ENCODE assay signal across 13 cellular contexts in genomic region chr7:137579913-137580640, GRCh38.
DNase-seq lines count a peak whose midpoint lies in the region; ATAC-seq and TF ChIP-seq lines count a peak whose summit lies in the region.
"Had no signal": no experiment of that assay in that cellular context is flagged by ENCODE, and none has a peak within 500 bp of the region (broad histone marks: within the 10 kb centered on the region; RNA-seq: fewer than 3 reads in every experiment).

No MANE protein-coding gene starts in this region.

- TF ChIP-seq CTCF in ascending aorta (IDR thresholded peaks at IDR 0.05): no peak

- peak overlapping the region; percentile 80 to 86 for H3K27ac ChIP-seq in ascending aorta
- no peak overlapping the region for H3K27ac ChIP-seq in CD4-positive, alpha-beta memory T cell (ENCODE audit: low read depth, low read length)

- DNase-seq in HPDE6-E6E7 (ENCODE audit: extremely low spot score): peak; percentile 28
- DNase-seq in ascending aorta (ENCODE audit: low spot score in 2 of 2): no peak
- peak; percentile 84 for DNase-seq in foreskin melanocyte
- no peak for DNase-seq in CD4-positive, alpha-beta memory T cell
- DNase-seq in T-helper 2 cell: no peak
- DNase-seq in OCI-M1 (lab: John Stamatoyannopoulos, UW): no peak
- DNase-seq: activated naive CD8-positive, alpha-beta T cell treated with anti-CD3 and anti-CD28 coated beads, Interleukin-2, amount 10 ng/mL, durations not matched to agents 7 days and 5 days; effector memory CD4-positive, alpha-beta T cell; naive B cell; NCI-H1092 treated with DMSO at 0.1 percent for 48 hours; NCI-H748 treated with DMSO at 0.1 percent for 48 hours; stimulated activated CD8-positive, alpha-beta memory T cell treated with anti-CD3 and anti-CD28 coated beads, Interleukin-4, amount 100 ng/mL, for 48 hours had no signal

- intact Hi-C loops in ascending aorta (cut with DNase I): no loop called here
- intact Hi-C loops in CD4-positive, alpha-beta memory T cell (cut with micrococcal nuclease): no loop called here

- H3K4me1 ChIP-seq in ascending aorta: peaks cover 0 to 11% of the 10 kb centered on the region in 2 donors
- H3K4me1 ChIP-seq in CD4-positive, alpha-beta memory T cell (ENCODE audit: insufficient read depth, low read length): no peaks in the 10 kb centered on the region

- no peaks in the 10 kb centered on the region for H3K36me3 ChIP-seq in ascending aorta
- no peaks in the 10 kb centered on the region for H3K36me3 ChIP-seq in CD4-positive, alpha-beta memory T cell (ENCODE audit: insufficient read depth, low read length)

- no peaks in the 10 kb centered on the region for H3K9me3 ChIP-seq in ascending aorta
- H3K9me3 ChIP-seq in CD4-positive, alpha-beta memory T cell (ENCODE audit: control insufficient read depth in 1 of 2, low read length in 2 of 2): no peaks in the 10 kb centered on the region

- no peak for ATAC-seq in HG02938 (IDR thresholded peaks at IDR 0.05; ENCODE audit: unreplicated experiment)

- H3K4me3 Mint-ChIP-seq in CD4-positive, alpha-beta memory T cell: no peak overlapping the region
- H3K4me3 Mint-ChIP-seq: activated naive CD8-positive, alpha-beta T cell treated with anti-CD3 and anti-CD28 coated beads, Interleukin-2, amount 10 ng/mL, durations not matched to agents 7 days and 5 days; naive B cell had no signal

- peaks cover 0 to 4% (median 0%) of the 10 kb centered on the region in 4 donors for H3K4me1 Mint-ChIP-seq in CD4-positive, alpha-beta memory T cell
- H3K4me1 Mint-ChIP-seq: activated naive CD8-positive, alpha-beta T cell treated with anti-CD3 and anti-CD28 coated beads, Interleukin-2, amount 10 ng/mL, durations not matched to agents 7 days and 5 days; naive B cell had no signal

- no peaks in the 10 kb centered on the region for H3K27me3 ChIP-seq in ascending aorta
- no peaks in the 10 kb centered on the region for H3K27me3 ChIP-seq in CD4-positive, alpha-beta memory T cell (ENCODE audit: insufficient read depth, low read length)

- CTCF ChIA-PET in CD4-positive, alpha-beta memory T cell (lab: Charles Lee; ENCODE audit: partially characterized antibody): no interaction called here

- no peak overlapping the region for H3K4me3 ChIP-seq in ascending aorta
- no peak overlapping the region for H3K4me3 ChIP-seq in CD4-positive, alpha-beta memory T cell (ENCODE audit: low read length in 2 of 2)

- H3K9me3 Mint-ChIP-seq in CD4-positive, alpha-beta memory T cell: no peaks in the 10 kb centered on the region
- H3K9me3 Mint-ChIP-seq: activated naive CD8-positive, alpha-beta T cell treated with anti-CD3 and anti-CD28 coated beads, Interleukin-2, amount 10 ng/mL, durations not matched to agents 7 days and 5 days; naive B cell had no signal

- POLR2A ChIA-PET in CD4-positive, alpha-beta memory T cell (lab: Charles Lee; ENCODE audit: partially characterized antibody): no interaction called here

- peaks cover 0 to 5% of the 10 kb centered on the region in 2 donors for H3K27me3 Mint-ChIP-seq in CD4-positive, alpha-beta memory T cell
- H3K27me3 Mint-ChIP-seq: activated naive CD8-positive, alpha-beta T cell treated with anti-CD3 and anti-CD28 coated beads, Interleukin-2, amount 10 ng/mL, durations not matched to agents 7 days and 5 days had no signal

- no peaks in the 10 kb centered on the region for H3K36me3 Mint-ChIP-seq in CD4-positive, alpha-beta memory T cell
- H3K36me3 Mint-ChIP-seq: activated naive CD8-positive, alpha-beta T cell treated with anti-CD3 and anti-CD28 coated beads, Interleukin-2, amount 10 ng/mL, durations not matched to agents 7 days and 5 days; naive B cell had no signal

- H3K27ac Mint-ChIP-seq in CD4-positive, alpha-beta memory T cell: no peak overlapping the region
- H3K27ac Mint-ChIP-seq: activated naive CD8-positive, alpha-beta T cell treated with anti-CD3 and anti-CD28 coated beads, Interleukin-2, amount 10 ng/mL, durations not matched to agents 7 days and 5 days; naive B cell had no signal

Comparison
In these comparisons a context has a peak if more than half of its experiments do, and no peak if none do; other contexts are left out.
1. DNase-seq: peak in HPDE6-E6E7 (single experiment) and foreskin melanocyte (single experiment); none in ascending aorta (0 of 2), CD4-positive, alpha-beta memory T cell (0 of 5), T-helper 2 cell (0 of 5) and OCI-M1 (single experiment).